In the genomic region with DNA sequence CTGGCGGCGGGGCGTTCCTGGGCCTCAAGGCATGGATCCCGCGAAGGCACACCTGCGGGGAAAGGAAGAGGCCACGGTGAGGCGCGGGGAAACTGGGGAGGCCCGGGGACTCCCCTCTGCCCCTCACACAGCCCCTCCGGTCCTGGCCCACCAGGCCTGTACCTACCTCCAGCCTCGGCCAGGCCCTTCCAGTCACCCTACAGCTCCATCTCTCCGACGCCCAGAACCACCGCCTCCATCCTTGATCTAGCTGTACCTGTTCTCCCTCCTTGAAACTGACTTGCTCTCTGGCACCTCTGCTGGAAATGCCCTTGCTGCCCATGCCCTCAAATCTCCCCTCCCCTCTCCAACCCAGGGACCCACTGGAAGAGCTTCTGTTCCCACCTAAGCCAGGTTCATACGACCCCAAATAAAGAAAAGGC, we compare ENCODE assay signal across 10 cellular contexts. TPM values are rescaled to one million over a fixed set of nuclear protein-coding genes. Genes with fewer than 3 reads are reported as not detected.
A peak's percentile ranks its signal among the peaks of the same experiment; 100 is the strongest.
DNase-seq lines count a peak whose midpoint lies in the region; ATAC-seq lines count a peak whose summit lies in the region.
"Had no signal": no experiment of that assay in that cellular context is flagged by ENCODE, and none has a peak within 500 bp of the region (broad histone marks: within the 10 kb centered on the region; RNA-seq: fewer than 3 reads in every experiment).

No MANE protein-coding gene starts in this region.

- ATAC-seq in HG02798 (IDR thresholded peaks at IDR 0.05; ENCODE audit: poor library complexity, unreplicated experiment) = no peak

- no peaks in the 10 kb centered on the region for H3K9me3 ChIP-seq in esophagus (ENCODE audit: control insufficient read depth in 2 of 2, insufficient read depth in 1 of 2, low read depth in 1 of 2, low read length in 1 of 2)

- H3K4me3 ChIP-seq in esophagus (ENCODE audit: low read depth in 1 of 2, low read length in 2 of 2) = peak overlapping the region in 1 of 2 donors; percentile 74
- peak overlapping the region; percentile 74 for H3K4me3 ChIP-seq in rectal smooth muscle tissue (ENCODE audit: low read length)

- H3K27ac ChIP-seq in esophagus (ENCODE audit: low read depth in 2 of 2, low read length in 1 of 2) (peak overlapping the region; percentile 86 to 94), rectal smooth muscle tissue (ENCODE audit: low read depth, low read length) (peak overlapping the region; percentile 80)

- WGBS in esophagus, 2 donors = 92 to 93% methylated on average over 11 to 16 of the region's 16 CpGs

- H3K4me1 ChIP-seq in esophagus (ENCODE audit: control insufficient read depth in 2 of 2, insufficient read depth in 2 of 2, low read length in 1 of 2) (peaks cover 0 to 24% of the 10 kb centered on the region in 2 donors), rectal smooth muscle tissue (ENCODE audit: control insufficient read depth, insufficient read depth, low read length) (peaks cover 6% of the 10 kb centered on the region)

- H3K4me3 Mint-ChIP-seq in T-helper 1 cell treated with Interleukin-12 subunit alpha and Interleukin-12 subunit beta and Interleukin-4 antibody, amounts not matched to agents 30 μg/mL and 1 μg/mL, for 36 hours = peak overlapping the region; percentile 55

- H3K27ac Mint-ChIP-seq in T-helper 1 cell treated with Interleukin-12 subunit alpha and Interleukin-12 subunit beta and Interleukin-4 antibody, amounts not matched to agents 30 μg/mL and 1 μg/mL, for 36 hours = no peak overlapping the region

- no peak for DNase-seq in T-helper 1 cell
- DNase-seq in NCI-H69 (lab: John Stamatoyannopoulos, UW) = peak; percentile 20
- DNase-seq in NCI-H128 (lab: John Stamatoyannopoulos, UW; ENCODE audit: unreplicated experiment) = no peak
- DNase-seq in COLO668 (lab: John Stamatoyannopoulos, UW; ENCODE audit: unreplicated experiment) = no peak
- DNase-seq: foreskin melanocyte, posterior cingulate gyrus had no signal

- H3K36me3 ChIP-seq in esophagus (ENCODE audit: control insufficient read depth in 2 of 2, insufficient read depth in 2 of 2, low read length in 1 of 2) = peaks cover 0 to 17% of the 10 kb centered on the region in 2 donors
- H3K36me3 ChIP-seq in rectal smooth muscle tissue (ENCODE audit: control insufficient read depth, insufficient read depth, low read length) = peaks cover 5% of the 10 kb centered on the region

- no peaks in the 10 kb centered on the region for H3K27me3 Mint-ChIP-seq in T-helper 1 cell treated with Interleukin-12 subunit alpha and Interleukin-12 subunit beta and Interleukin-4 antibody, amounts not matched to agents 30 μg/mL and 1 μg/mL, for 36 hours (ENCODE audit: low read depth)

- H3K27me3 ChIP-seq in esophagus (ENCODE audit: control insufficient read depth in 1 of 2, insufficient read depth in 2 of 2, low read length in 2 of 2) (no peaks in the 10 kb centered on the region), rectal smooth muscle tissue (ENCODE audit: control insufficient read depth, insufficient read depth, low read length) (no peaks in the 10 kb centered on the region)

- peaks cover 12% of the 10 kb centered on the region for H3K4me1 Mint-ChIP-seq in T-helper 1 cell treated with Interleukin-12 subunit alpha and Interleukin-12 subunit beta and Interleukin-4 antibody, amounts not matched to agents 30 μg/mL and 1 μg/mL, for 36 hours (ENCODE audit: low read depth)

- H3K9ac ChIP-seq in rectal smooth muscle tissue (ENCODE audit: low read length) = no peak overlapping the region

- H3K36me3 Mint-ChIP-seq in T-helper 1 cell treated with Interleukin-12 subunit alpha and Interleukin-12 subunit beta and Interleukin-4 antibody, amounts not matched to agents 30 μg/mL and 1 μg/mL, for 36 hours (ENCODE audit: low read depth) = peaks cover 2% of the 10 kb centered on the region

- H3K9me3 Mint-ChIP-seq in T-helper 1 cell treated with Interleukin-12 subunit alpha and Interleukin-12 subunit beta and Interleukin-4 antibody, amounts not matched to agents 30 μg/mL and 1 μg/mL, for 36 hours = no peaks in the 10 kb centered on the region

RNA-seq across cellular contexts. Expression of gene ANKRD9, which starts 1.7 kb away (rescaled TPM):
- polyA plus RNA-seq in esophagus = 10 to 100 TPM; 12.5 to 12.9 TPM
